Comparison of ENCODE assay signal across 1 cellular context in genomic region chr2:186757009-186757408, GRCh38.
TF ChIP-seq lines count a peak whose summit lies in the region.

No MANE protein-coding gene starts in this region.

TF ChIP-seq in HepG2, 621 proteins besides CTCF, POLR2A, EP300 and RAD21 (continued from another document):
- TF ChIP-seq, protein P1, sequence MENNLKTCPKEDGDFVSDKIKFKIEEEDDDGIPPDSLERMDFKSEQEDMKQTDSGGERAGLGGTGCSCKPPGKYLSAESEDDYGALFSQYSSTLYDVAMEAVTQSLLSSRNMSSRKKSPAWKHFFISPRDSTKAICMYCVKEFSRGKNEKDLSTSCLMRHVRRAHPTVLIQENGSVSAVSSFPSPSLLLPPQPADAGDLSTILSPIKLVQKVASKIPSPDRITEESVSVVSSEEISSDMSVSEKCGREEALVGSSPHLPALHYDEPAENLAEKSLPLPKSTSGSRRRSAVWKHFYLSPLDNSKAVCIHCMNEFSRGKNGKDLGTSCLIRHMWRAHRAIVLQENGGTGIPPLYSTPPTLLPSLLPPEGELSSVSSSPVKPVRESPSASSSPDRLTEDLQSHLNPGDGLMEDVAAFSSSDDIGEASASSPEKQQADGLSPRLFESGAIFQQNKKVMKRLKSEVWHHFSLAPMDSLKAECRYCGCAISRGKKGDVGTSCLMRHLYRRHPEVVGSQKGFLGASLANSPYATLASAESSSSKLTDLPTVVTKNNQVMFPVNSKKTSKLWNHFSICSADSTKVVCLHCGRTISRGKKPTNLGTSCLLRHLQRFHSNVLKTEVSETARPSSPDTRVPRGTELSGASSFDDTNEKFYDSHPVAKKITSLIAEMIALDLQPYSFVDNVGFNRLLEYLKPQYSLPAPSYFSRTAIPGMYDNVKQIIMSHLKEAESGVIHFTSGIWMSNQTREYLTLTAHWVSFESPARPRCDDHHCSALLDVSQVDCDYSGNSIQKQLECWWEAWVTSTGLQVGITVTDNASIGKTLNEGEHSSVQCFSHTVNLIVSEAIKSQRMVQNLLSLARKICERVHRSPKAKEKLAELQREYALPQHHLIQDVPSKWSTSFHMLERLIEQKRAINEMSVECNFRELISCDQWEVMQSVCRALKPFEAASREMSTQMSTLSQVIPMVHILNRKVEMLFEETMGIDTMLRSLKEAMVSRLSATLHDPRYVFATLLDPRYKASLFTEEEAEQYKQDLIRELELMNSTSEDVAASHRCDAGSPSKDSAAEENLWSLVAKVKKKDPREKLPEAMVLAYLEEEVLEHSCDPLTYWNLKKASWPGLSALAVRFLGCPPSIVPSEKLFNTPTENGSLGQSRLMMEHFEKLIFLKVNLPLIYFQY (CRISPR knock-in tag; IDR thresholded peaks at IDR 0.05; ENCODE audit: borderline replicate concordance): no peak
- TF ChIP-seq ZSCAN12 (CRISPR knock-in tag; IDR thresholded peaks at IDR 0.05): no peak
- no peak for TF ChIP-seq CREBL2 (CRISPR knock-in tag; IDR thresholded peaks at IDR 0.05; ENCODE audit: borderline replicate concordance)
- TF ChIP-seq HDAC2 (CRISPR knock-in tag; IDR thresholded peaks at IDR 0.05): no peak
- no peak for TF ChIP-seq SMARCE1 (IDR thresholded peaks at IDR 0.05; ENCODE audit: borderline replicate concordance)
- TF ChIP-seq HNRNPUL1 (IDR thresholded peaks at IDR 0.05; ENCODE audit: low read depth, low read length): no peak
- TF ChIP-seq ISX (CRISPR knock-in tag; conservative IDR thresholded peaks at IDR 0.05): no peak
- no peak for TF ChIP-seq KLF11 (CRISPR knock-in tag; IDR thresholded peaks at IDR 0.05)
